In genomic region chr5:151110992-151111391, GRCh38 we compare ENCODE assay signal across 21 cellular contexts. TPM values are rescaled to one million over a fixed set of nuclear protein-coding genes. Genes with fewer than 3 reads are reported as not detected.
A peak's percentile ranks its signal among the peaks of the same experiment; 100 is the strongest.
DNase-seq lines count a peak whose midpoint lies in the region; ATAC-seq and TF ChIP-seq lines count a peak whose summit lies in the region.
"Had no signal": no experiment of that assay in that cellular context is flagged by ENCODE, and none has a peak within 500 bp of the region (broad histone marks: within the 10 kb centered on the region; RNA-seq: fewer than 3 reads in every experiment).

No MANE protein-coding gene starts in this region.

- peaks cover 43% of the 10 kb centered on the region for H3K36me3 Mint-ChIP-seq in activated CD4-positive, alpha-beta T cell treated with anti-CD3 and anti-CD28 coated beads for 36 hours (ENCODE audit: low read depth)
- peaks cover 58% of the 10 kb centered on the region for H3K36me3 Mint-ChIP-seq in activated CD4-positive, alpha-beta T cell treated with anti-CD3 and anti-CD28 coated beads, Interleukin-2, amount 10 ng/mL, durations not matched to agents 24 days and 14 days (ENCODE audit: low read depth)

- H3K4me2 ChIP-seq in PC-9 = 0 out of 2 replicates have a peak overlapping the region, but pooled peaks have one; percentile 6

- H2AFZ ChIP-seq in PC-9 = no peak overlapping the region

- no peaks in the 10 kb centered on the region for H4K20me1 ChIP-seq in PC-9 (ENCODE audit: insufficient read depth)

- DNase-seq in activated CD4-positive, alpha-beta T cell treated with anti-CD3 and anti-CD28 coated beads for 36 hours = no peak
- no peak for DNase-seq in activated CD4-positive, alpha-beta T cell treated with anti-CD3 and anti-CD28 coated beads, Interleukin-2, amount 10 ng/mL, durations not matched to agents 24 days and 14 days
- DNase-seq in PC-9 (peak in 1 of 2 experiments; percentile 52), psoas muscle (no peak), T-helper 2 cell (no peak), middle frontal gyrus (ENCODE audit: extremely low spot score, low spot score) (no peak)
- DNase-seq: activated CD4-positive, alpha-beta T cell treated with anti-CD3 and anti-CD28 coated beads, Interleukin-2, amount 50 U/mL, for 1 hour; activated naive CD4-positive, alpha-beta T cell treated with Interleukin-2 at 50 U/mL for 16 hours; activated T-cell treated with anti-CD3 and anti-CD28 coated beads for 4 hours; DMS 273 treated with DMSO at 0.1 percent for 48 hours; effector memory CD4-positive, alpha-beta T cell; head of caudate nucleus; immature natural killer cell; naive thymus-derived CD4-positive, alpha-beta T cell; NCI-H1694 treated with DMSO at 0.1 percent for 48 hours; tibial artery had no signal

- no peaks in the 10 kb centered on the region for H3K27me3 Mint-ChIP-seq in activated CD4-positive, alpha-beta T cell treated with anti-CD3 and anti-CD28 coated beads for 36 hours
- H3K27me3 Mint-ChIP-seq in activated CD4-positive, alpha-beta T cell treated with anti-CD3 and anti-CD28 coated beads, Interleukin-2, amount 10 ng/mL, durations not matched to agents 24 days and 14 days = no peaks in the 10 kb centered on the region
- H3K27me3 Mint-ChIP-seq: naive thymus-derived CD4-positive, alpha-beta T cell; progenitor cell of endocrine pancreas had no signal

- H3K9me3 ChIP-seq in PC-9 (ENCODE audit: insufficient read depth, low read depth) = no peaks in the 10 kb centered on the region
- no peaks in the 10 kb centered on the region for H3K9me3 ChIP-seq in psoas muscle
- H3K9me3 ChIP-seq: ascending aorta, tibial artery had no signal

- H3K4me1 ChIP-seq in PC-9 (replicated peaks; ENCODE audit: insufficient read depth) (no peaks in the 10 kb centered on the region; the same call in 1 of the 2 replicates), psoas muscle (peaks cover 46% of the 10 kb centered on the region)

- no peaks in the 10 kb centered on the region for H3K36me3 ChIP-seq in PC-9 (ENCODE audit: low read depth)
- peaks cover 7 to 76% of the 10 kb centered on the region in 2 donors for H3K36me3 ChIP-seq in psoas muscle (ENCODE audit: insufficient read depth in 1 of 2, low read depth in 1 of 2)

- H3K4me3 ChIP-seq in PC-9 (no peak overlapping the region), psoas muscle (no peak overlapping the region)
- H3K4me3 ChIP-seq: ascending aorta, tibial artery had no signal

- H3K27ac ChIP-seq in PC-9 = no peak overlapping the region
- peak overlapping the region; percentile 73 for H3K27ac ChIP-seq in psoas muscle
- H3K27ac ChIP-seq: 22Rv1, ascending aorta, tibial artery had no signal

- ATAC-seq in activated CD4-positive, alpha-beta T cell treated with anti-CD3 and anti-CD28 coated beads for 36 hours = no peak
- peak; percentile 35 for ATAC-seq in GM21515 (IDR thresholded peaks at IDR 0.05; ENCODE audit: unreplicated experiment)
- peak in 3 of 4 donors; percentile 34 to 52 (median 50) for ATAC-seq in psoas muscle
- no peak for ATAC-seq in GM19455 (IDR thresholded peaks at IDR 0.05; ENCODE audit: unreplicated experiment)
- ATAC-seq: naive thymus-derived CD4-positive, alpha-beta T cell had no signal

- no peak overlapping the region for H3K4me3 Mint-ChIP-seq in activated CD4-positive, alpha-beta T cell treated with anti-CD3 and anti-CD28 coated beads for 36 hours
- H3K4me3 Mint-ChIP-seq in activated CD4-positive, alpha-beta T cell treated with anti-CD3 and anti-CD28 coated beads, Interleukin-2, amount 10 ng/mL, durations not matched to agents 24 days and 14 days = no peak overlapping the region
- H3K4me3 Mint-ChIP-seq: immature natural killer cell; naive thymus-derived CD4-positive, alpha-beta T cell had no signal

- no peaks in the 10 kb centered on the region for H3K79me2 ChIP-seq in PC-9 (ENCODE audit: low read depth)

- WGBS in psoas muscle, 3 donors = 74 to 98% (median 77%) methylated on average over 3 of the region's 3 CpGs

- no peaks in the 10 kb centered on the region for H3K9me3 Mint-ChIP-seq in activated CD4-positive, alpha-beta T cell treated with anti-CD3 and anti-CD28 coated beads for 36 hours (ENCODE audit: low read depth)
- no peaks in the 10 kb centered on the region for H3K9me3 Mint-ChIP-seq in activated CD4-positive, alpha-beta T cell treated with anti-CD3 and anti-CD28 coated beads, Interleukin-2, amount 10 ng/mL, durations not matched to agents 24 days and 14 days
- H3K9me3 Mint-ChIP-seq: immature natural killer cell; naive thymus-derived CD4-positive, alpha-beta T cell had no signal

- peaks cover 2% of the 10 kb centered on the region for H3K4me1 Mint-ChIP-seq in activated CD4-positive, alpha-beta T cell treated with anti-CD3 and anti-CD28 coated beads for 36 hours
- peaks cover 12% of the 10 kb centered on the region for H3K4me1 Mint-ChIP-seq in activated CD4-positive, alpha-beta T cell treated with anti-CD3 and anti-CD28 coated beads, Interleukin-2, amount 10 ng/mL, durations not matched to agents 24 days and 14 days

- H3K27ac Mint-ChIP-seq in activated CD4-positive, alpha-beta T cell treated with anti-CD3 and anti-CD28 coated beads for 36 hours = peak overlapping the region; percentile 52
- H3K27ac Mint-ChIP-seq in activated CD4-positive, alpha-beta T cell treated with anti-CD3 and anti-CD28 coated beads, Interleukin-2, amount 10 ng/mL, durations not matched to agents 24 days and 14 days = no peak overlapping the region

- POLR2A ChIA-PET in activated CD4-positive, alpha-beta T cell treated with anti-CD3 and anti-CD28 coated beads for 36 hours (lab: Charles Lee) = no interaction called here
- POLR2A ChIA-PET in PC-9 (lab: Charles Lee; ENCODE audit: unreplicated experiment) = no interaction called here

- CTCF ChIA-PET in activated CD4-positive, alpha-beta T cell treated with anti-CD3 and anti-CD28 coated beads for 36 hours (lab: Charles Lee) = interaction anchor here (0.8 to 10.4 kb wide), 8 partner anchors 11 to 127 kb away, joined by 3 to 234 read pairs (median 10); no protein-coding TSS in a partner anchor
- CTCF ChIA-PET in PC-9 (lab: Charles Lee) = interaction anchor here (0.5 to 0.7 kb wide), 4 partner anchors 58 to 544 kb away, joined by 3 read pairs; no protein-coding TSS in a partner anchor

- H3K27me3 ChIP-seq in PC-9 (ENCODE audit: insufficient read depth, low read depth) (no peaks in the 10 kb centered on the region), psoas muscle (ENCODE audit: insufficient read depth in 3 of 3, low read length in 2 of 3) (no peaks in the 10 kb centered on the region)
- H3K27me3 ChIP-seq: ascending aorta, tibial artery had no signal

- no peaks in the 10 kb centered on the region for H3F3A ChIP-seq in PC-9 (ENCODE audit: insufficient read depth, low read depth)

- intact Hi-C loops in activated CD4-positive, alpha-beta T cell treated with anti-CD3 and anti-CD28 coated beads for 36 hours (cut with DNase I, micrococcal nuclease) = loop anchor here in 1 of 2 experiments (10.0 kb wide), 1 partner anchor 546 kb away; no protein-coding TSS in a partner anchor
- intact Hi-C loops in activated CD4-positive, alpha-beta T cell treated with anti-CD3 and anti-CD28 coated beads, Interleukin-2, amount 10 ng/mL, durations not matched to agents 24 days and 14 days (cut with micrococcal nuclease) = no loop called here
- intact Hi-C loops in PC-9 (cut with micrococcal nuclease; ENCODE audit: unreplicated experiment) (no loop called here), psoas muscle (cut with DNase I) (no loop called here)

- TF ChIP-seq CTCF in PC-9 (conservative IDR thresholded peaks at IDR 0.05) (no peak), psoas muscle (IDR thresholded peaks at IDR 0.05) (no peak)

- BruUV-seq in PC-9 (replicated peaks; lab: Mats Ljungman, UMichigan) = no TSS peak

- H3K9me2 ChIP-seq in PC-9 (ENCODE audit: insufficient read depth) = no peaks in the 10 kb centered on the region

RNA-seq across cellular contexts. Expression of gene TNIP1, which starts 30.2 kb away (rescaled TPM):
- 100 to 1,000 TPM; 351 to 408 TPM for total RNA-seq in activated CD4-positive, alpha-beta T cell treated with anti-CD3 and anti-CD28 coated beads for 36 hours
- total RNA-seq in activated CD4-positive, alpha-beta T cell treated with anti-CD3 and anti-CD28 coated beads, Interleukin-2, amount 10 ng/mL, durations not matched to agents 24 days and 14 days = 345 and 360 TPM in 2 replicates
- total RNA-seq in PC-9 (2021) (122 and 124 TPM in 2 replicates), psoas muscle (100 to 1,000 TPM; 114 to 218 (median 149) TPM)
- polyA plus RNA-seq in psoas muscle = 100 to 1,000 TPM in 2 of 3 donors, 10 to 100 TPM in 1; 55.5 to 167 (median 106) TPM

RNA-seq across cellular contexts. Expression of gene ANXA6, which starts 46.6 kb away (rescaled TPM):
- total RNA-seq in activated CD4-positive, alpha-beta T cell treated with anti-CD3 and anti-CD28 coated beads for 36 hours = 100 to 1,000 TPM; 322 to 332 TPM
- 314 and 315 TPM in 2 replicates for total RNA-seq in activated CD4-positive, alpha-beta T cell treated with anti-CD3 and anti-CD28 coated beads, Interleukin-2, amount 10 ng/mL, durations not matched to agents 24 days and 14 days
- total RNA-seq in PC-9 (2021) = 18.0 and 22.4 TPM in 2 replicates
- total RNA-seq in psoas muscle = 100 to 1,000 TPM; 133 to 234 (median 154) TPM
- polyA plus RNA-seq in psoas muscle = 100 to 1,000 TPM in 2 of 3 donors, 10 to 100 TPM in 1; 81.4 to 129 (median 112) TPM

Comparison
In these comparisons a context has a peak if more than half of its experiments do, and no peak if none do; other contexts are left out.
1. ATAC-seq: peak in GM21515 (single experiment) and psoas muscle (3 of 4); none in activated CD4-positive, alpha-beta T cell treated with anti-CD3 and anti-CD28 coated beads for 36 hours (single experiment) and GM19455 (single experiment).